ENCODE assay signal across 15 cellular contexts in the genomic region with DNA sequence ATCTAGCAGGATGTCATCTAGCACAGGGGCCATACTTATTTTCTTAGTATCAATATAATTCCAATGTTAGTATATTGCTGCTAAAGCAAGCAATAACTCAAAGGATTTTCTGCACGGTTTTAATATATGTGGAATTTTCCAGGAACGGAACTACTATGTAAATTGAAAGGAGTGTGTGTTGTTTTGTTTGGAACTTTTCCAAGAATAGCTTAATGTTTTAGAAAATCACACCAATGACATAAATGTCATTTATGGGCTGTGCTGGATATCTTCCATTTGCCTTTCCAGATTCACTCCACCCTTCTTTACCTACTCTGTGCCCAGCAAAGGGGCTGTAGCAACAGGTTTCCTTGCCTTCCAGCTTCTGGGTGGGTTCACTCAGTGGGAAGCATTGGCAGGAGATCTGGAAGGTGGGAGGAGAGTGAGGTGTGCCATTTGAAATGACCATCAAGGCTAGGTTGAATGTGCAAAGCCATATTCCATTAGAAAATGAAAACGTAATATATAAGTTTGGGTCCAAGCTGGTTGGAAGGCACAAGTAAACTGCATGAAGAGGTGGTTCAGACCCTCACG.
"Had no signal": no experiment of that assay in that cellular context is flagged by ENCODE, and none has a peak within 500 bp of the region (broad histone marks: within the 10 kb centered on the region; RNA-seq: fewer than 3 reads in every experiment).

No MANE protein-coding gene starts in this region.

- FAIRE-seq: urothelium cell line had no signal

- H3K9ac ChIP-seq: parathyroid adenoma had no signal

- H3K9me3 ChIP-seq: ascending aorta, testis had no signal

- H2AFZ ChIP-seq: parathyroid adenoma had no signal

- H3K36me3 ChIP-seq: ascending aorta, WERI-Rb-1 had no signal

- H3K27ac ChIP-seq: ascending aorta, foreskin keratinocyte, parathyroid adenoma, skin epidermis, WERI-Rb-1 had no signal

- H3K27me3 ChIP-seq: ascending aorta, foreskin keratinocyte, testis had no signal

- H3K79me2 ChIP-seq: parathyroid adenoma had no signal

- ATAC-seq: activated CD8-positive, alpha-beta T cell treated with anti-CD3 and anti-CD28 coated beads for 36 hours; activated T-cell treated with anti-CD3 and anti-CD28 coated beads, Interleukin-2, amount 50 U/mL, for 72 hours; foreskin keratinocyte; left lobe of liver; stimulated activated naive CD8-positive, alpha-beta T cell treated with anti-CD3 and anti-CD28 coated beads, Interleukin-15, amount 100 ng/mL, for 72 hours had no signal

- H3K4me3 ChIP-seq: ascending aorta, skin epidermis, testis had no signal

- H3K4me1 ChIP-seq: ascending aorta, foreskin keratinocyte, parathyroid adenoma had no signal

- DNase-seq: activated CD4-positive, alpha-beta T cell treated with anti-CD3 and anti-CD28 coated beads for 4 hours; activated CD8-positive, alpha-beta memory T cell treated with anti-CD3 and anti-CD28 coated beads, Interleukin-2, amount 50 U/mL, for 4 hours; activated CD8-positive, alpha-beta T cell treated with anti-CD3 and anti-CD28 coated beads for 36 hours; activated T-cell treated with anti-CD3 and anti-CD28 coated beads, Interleukin-2, amount 50 U/mL, for 72 hours; foreskin keratinocyte; head of caudate nucleus; stimulated activated CD4-positive, alpha-beta T cell treated with anti-CD3 and anti-CD28 coated beads, Interleukin-4, amount 100 ng/mL, for 4 hours; stimulated activated naive CD8-positive, alpha-beta T cell treated with anti-CD3 and anti-CD28 coated beads, Interleukin-15, amount 100 ng/mL, for 72 hours; WERI-Rb-1 had no signal
